2 cellular contexts compared by ENCODE assay signal in genomic region chr5:133334796-133335639, GRCh38.
TF ChIP-seq lines count a peak whose summit lies in the region.

No MANE protein-coding gene starts in this region.

TF ChIP-seq in IMR-90, 13 proteins besides CTCF, POLR2A, EP300 and RAD21:
- TF ChIP-seq MAZ (IDR thresholded peaks at IDR 0.05; ENCODE audit: borderline replicate concordance, low read depth, low read length) (no peak), RCOR1 (IDR thresholded peaks at IDR 0.05; ENCODE audit: insufficient replicate concordance, low read length) (no peak), BHLHE40 (IDR thresholded peaks at IDR 0.05; ENCODE audit: low read depth, low read length) (no peak), FOS (IDR thresholded peaks at IDR 0.05; ENCODE audit: low read depth, low read length) (no peak), RFX5 (IDR thresholded peaks at IDR 0.05; ENCODE audit: low read depth, low read length) (no peak), CHD1 (IDR thresholded peaks at IDR 0.05; ENCODE audit: low read depth, low read length) (no peak), SMC3 (IDR thresholded peaks at IDR 0.05; ENCODE audit: low read depth, low read length) (no peak), MXI1 (IDR thresholded peaks at IDR 0.05; ENCODE audit: borderline replicate concordance, low read depth, low read length) (no peak), CEBPB (IDR thresholded peaks at IDR 0.05; ENCODE audit: low read depth, low read length) (no peak), MAFK (IDR thresholded peaks at IDR 0.05; ENCODE audit: low read depth, low read length) (no peak), ELK1 (IDR thresholded peaks at IDR 0.05; ENCODE audit: borderline replicate concordance, low read depth, low read length) (no peak), NFE2L2 (IDR thresholded peaks at IDR 0.05; ENCODE audit: low read depth, low read length) (no peak), USF2 (IDR thresholded peaks at IDR 0.05; ENCODE audit: low read depth, low read length) (no peak)
TF ChIP-seq in IMR-90: peak in this region for 0.

TF ChIP-seq in H1, 55 proteins besides CTCF, POLR2A, EP300 and RAD21:
- TF ChIP-seq NANOG (IDR thresholded peaks at IDR 0.05; ENCODE audit: insufficient read depth, low read depth, low read length, poor library complexity, severe bottlenecking) (no peak), KDM5A (IDR thresholded peaks at IDR 0.05; ENCODE audit: low read length) (no peak), POU5F1 (IDR thresholded peaks at IDR 0.05; ENCODE audit: low read depth, low read length) (no peak), RNF2 (IDR thresholded peaks at IDR 0.05; ENCODE audit: borderline replicate concordance, low read depth, low read length, missing control alignments, poor library complexity, severe bottlenecking) (no peak), CREB1 (IDR thresholded peaks at IDR 0.05) (no peak), RXRA (IDR thresholded peaks at IDR 0.05; ENCODE audit: insufficient read depth, low read depth, low read length) (no peak), CBX8 (IDR thresholded peaks at IDR 0.05; ENCODE audit: borderline replicate concordance, low read depth, low read length) (no peak), CHD7 (IDR thresholded peaks at IDR 0.05; ENCODE audit: insufficient replicate concordance, low read length) (no peak), SP2 (IDR thresholded peaks at IDR 0.05; ENCODE audit: low read length) (no peak), ASH2L (IDR thresholded peaks at IDR 0.05; ENCODE audit: low read length) (no peak), NRF1 (IDR thresholded peaks at IDR 0.05; ENCODE audit: low read depth, low read length) (no peak), GTF2F1 (IDR thresholded peaks at IDR 0.05; ENCODE audit: borderline replicate concordance, low read depth, low read length) (no peak), RBBP5 (IDR thresholded peaks at IDR 0.05; ENCODE audit: borderline replicate concordance, low read depth, low read length) (no peak), TBP (IDR thresholded peaks at IDR 0.05; ENCODE audit: low read depth, low read length) (no peak), USF2 (IDR thresholded peaks at IDR 0.05; ENCODE audit: low read length) (no peak), SP4 (IDR thresholded peaks at IDR 0.05; ENCODE audit: low read length) (no peak)
